8 cellular contexts compared by ENCODE assay signal in genomic region chr4:121800961-121801714, GRCh38. TPM values are rescaled to one million over a fixed set of nuclear protein-coding genes. Genes with fewer than 3 reads are reported as not detected.
DNase-seq lines count a peak whose midpoint lies in the region; ATAC-seq and TF ChIP-seq lines count a peak whose summit lies in the region.

EXOSC9 (plus strand) TSS chr4:121801323; CDS start chr4:121801425, 102 bp downstream.

- peaks cover 0 to 34% (median 6%) of the 10 kb centered on the region in 3 donors for H3K4me1 ChIP-seq in gastroesophageal sphincter

- peak within 1 kb of the TSS; percentile 85 for H3K4me3 Mint-ChIP-seq in activated naive CD4-positive, alpha-beta T cell treated with anti-CD3 and anti-CD28 coated beads, Interleukin-2, amount 10 ng/mL, durations not matched to agents 7 days and 5 days

- H3K27ac ChIP-seq in SK-N-MC (peak within 1 kb of the TSS; percentile 91), gastroesophageal sphincter (peak within 1 kb of the TSS; percentile 86 to 97 (median 90))

- CTCF ChIA-PET in activated naive CD4-positive, alpha-beta T cell treated with anti-CD3 and anti-CD28 coated beads, Interleukin-2, amount 10 ng/mL, durations not matched to agents 7 days and 5 days (lab: Charles Lee) = interaction anchor here (1.1 to 1.3 kb wide), 2 partner anchors 22 to 105 kb away, joined by 3 to 5 read pairs; partner anchors contain the start of genes ANXA5 and CCNA2

- peaks cover 26% of the 10 kb centered on the region for H3K36me3 Mint-ChIP-seq in activated naive CD4-positive, alpha-beta T cell treated with anti-CD3 and anti-CD28 coated beads, Interleukin-2, amount 10 ng/mL, durations not matched to agents 7 days and 5 days

- peaks cover 4% of the 10 kb centered on the region for H3K27me3 Mint-ChIP-seq in activated naive CD4-positive, alpha-beta T cell treated with anti-CD3 and anti-CD28 coated beads, Interleukin-2, amount 10 ng/mL, durations not matched to agents 7 days and 5 days

- peaks cover 51% of the 10 kb centered on the region for H3K4me1 Mint-ChIP-seq in activated naive CD4-positive, alpha-beta T cell treated with anti-CD3 and anti-CD28 coated beads, Interleukin-2, amount 10 ng/mL, durations not matched to agents 7 days and 5 days

- H3K36me3 ChIP-seq in SK-N-MC (ENCODE audit: insufficient read depth, low read length) = peaks cover 42% of the 10 kb centered on the region
- H3K36me3 ChIP-seq in gastroesophageal sphincter = peaks cover 0 to 37% of the 10 kb centered on the region in 2 donors

- H3K4me3 ChIP-seq in HFF-Myc (replicated peaks; ENCODE audit: low read depth, low read length) (peak within 1 kb of the TSS; percentile 96), NB4 (ENCODE audit: low read depth, low read length) (peak within 1 kb of the TSS; percentile 97), SK-N-MC (peak within 1 kb of the TSS; percentile 90), gastroesophageal sphincter (peak within 1 kb of the TSS; percentile 84 to 99)

- H3K9me3 Mint-ChIP-seq in activated naive CD4-positive, alpha-beta T cell treated with anti-CD3 and anti-CD28 coated beads, Interleukin-2, amount 10 ng/mL, durations not matched to agents 7 days and 5 days = no peaks in the 10 kb centered on the region

- peak within 1 kb of the TSS; percentile 96 for H3K27ac Mint-ChIP-seq in activated naive CD4-positive, alpha-beta T cell treated with anti-CD3 and anti-CD28 coated beads, Interleukin-2, amount 10 ng/mL, durations not matched to agents 7 days and 5 days

- H3K9ac ChIP-seq in SK-N-MC (ENCODE audit: insufficient read length) = peak within 1 kb of the TSS; percentile 96

- H3K9me3 ChIP-seq in SK-N-MC (ENCODE audit: low read depth, low read length) (no peaks in the 10 kb centered on the region), gastroesophageal sphincter (no peaks in the 10 kb centered on the region)

- peak; percentile 95 for ATAC-seq in gastroesophageal sphincter

- no peaks in the 10 kb centered on the region for H3K27me3 ChIP-seq in gastroesophageal sphincter

- peak; percentile 82 for TF ChIP-seq POLR2A in NB4 (IDR thresholded peaks at IDR 0.05; ENCODE audit: extremely low read depth, insufficient read length)
- TF ChIP-seq POLR2A in gastroesophageal sphincter (IDR thresholded peaks at IDR 0.05) = peak; percentile 58 to 78

- WGBS in gastroesophageal sphincter (ENCODE audit: low coverage in 1 of 2), 2 donors = 0% methylated on average over 11 to 31 of the region's 48 CpGs

- TF ChIP-seq EP300 in gastroesophageal sphincter (IDR thresholded peaks at IDR 0.05) = no peak

- TF ChIP-seq CTCF in HFF-Myc (IDR thresholded peaks at IDR 0.05; ENCODE audit: low read depth, low read length, missing control alignments) (no peak), NB4 (IDR thresholded peaks at IDR 0.05; ENCODE audit: low read depth, low read length) (no peak), gastroesophageal sphincter (IDR thresholded peaks at IDR 0.05) (peak in 2 of 4 experiments; percentile 8 to 11)

- DNase-seq in GM03348 (ENCODE audit: low spot score) = peak; percentile 92
- peak; percentile 83 for DNase-seq in HFF-Myc (ENCODE audit: extremely low read depth, low read depth)
- DNase-seq in NB4 (ENCODE audit: low read depth) = peak; percentile 93
- DNase-seq in SK-N-MC (ENCODE audit: low read depth, low spot score) = peak; percentile 86
- DNase-seq in activated naive CD4-positive, alpha-beta T cell treated with anti-CD3 and anti-CD28 coated beads, Interleukin-2, amount 10 ng/mL, durations not matched to agents 7 days and 5 days = peak; percentile 94
- DNase-seq in non-pigmented ciliary epithelial cell (ENCODE audit: low read depth) = peak; percentile 65
- DNase-seq in superior temporal gyrus (ENCODE audit: extremely low spot score) = peak; percentile 97

RNA-seq across cellular contexts. Expression of gene EXOSC9, which starts in this region (rescaled TPM):
- 10 to 100 TPM; 12.2 to 29.7 (median 23.1) TPM for total RNA-seq in gastroesophageal sphincter

Comparison
In these comparisons a context has a peak if more than half of its experiments do, and no peak if none do; other contexts are left out.
1. Peak in every context shown above with its lines: DNase-seq, ATAC-seq, H3K4me3 ChIP-seq and H3K27ac ChIP-seq.